ENCODE assay signal across 20 cellular contexts in the genomic region with DNA sequence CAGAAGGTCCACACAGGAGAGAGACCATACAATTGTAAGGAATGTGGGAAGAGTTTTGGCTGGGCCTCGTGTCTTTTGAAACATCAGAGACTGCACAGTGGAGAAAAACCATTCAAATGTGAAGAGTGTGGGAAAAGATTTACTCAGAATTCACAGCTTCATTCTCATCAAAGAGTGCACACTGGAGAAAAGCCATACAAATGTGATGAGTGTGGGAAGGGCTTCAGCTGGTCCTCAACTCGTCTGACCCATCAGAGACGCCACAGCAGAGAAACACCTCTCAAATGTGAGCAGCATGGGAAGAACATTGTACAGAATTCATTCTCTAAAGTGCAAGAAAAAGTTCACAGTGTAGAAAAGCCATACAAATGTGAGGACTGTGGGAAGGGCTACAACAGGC.
"Had no signal": no experiment of that assay in that cellular context is flagged by ENCODE, and none has a peak within 500 bp of the region (broad histone marks: within the 10 kb centered on the region; RNA-seq: fewer than 3 reads in every experiment).

No MANE protein-coding gene starts in this region.

- H3K4me3 ChIP-seq: hepatocyte, mucosa of descending colon, neural progenitor cell, ovary, right atrium auricular region, sigmoid colon, stomach, upper lobe of left lung, uterus had no signal

- H2AFZ ChIP-seq: hepatocyte, neural progenitor cell had no signal

- H3K4me1 ChIP-seq: neural progenitor cell, uterus had no signal

- ATAC-seq: left colon; left ventricle myocardium superior; mucosa of descending colon; natural killer cell treated with Interleukin-12 subunit alpha and Interleukin-12 subunit beta and Interleukin-15 and Interleukin-18, amount 100 ng/mL, for 72 hours had no signal

- H3K27ac ChIP-seq: hepatocyte, neural progenitor cell, ovary, right atrium auricular region, sigmoid colon, stomach, upper lobe of left lung, uterus had no signal

- H3K4me2 ChIP-seq: hepatocyte, neural progenitor cell had no signal

- DNase-seq: foreskin melanocyte; head of caudate nucleus; kidney; left colon; left ventricle myocardium superior; mucosa of descending colon; nucleus accumbens; ovary; sigmoid colon; small intestine; stimulated activated CD4-positive, alpha-beta T cell treated with anti-CD3 and anti-CD28 coated beads, Interleukin-12 subunit alpha, Interleukin-12 subunit beta, amount 100 ng/mL, for 4 hours; stimulated activated naive CD4-positive, alpha-beta T cell; stomach; upper lobe of left lung; uterus had no signal

- H3K36me3 ChIP-seq: uterus had no signal

- H3K9ac ChIP-seq: neural progenitor cell had no signal

- H3K27me3 ChIP-seq: hepatocyte, neural progenitor cell, ovary, right atrium auricular region, sigmoid colon, stomach, upper lobe of left lung, uterus had no signal

- FAIRE-seq: colon, kidney, small intestine had no signal

- H3K79me2 ChIP-seq: hepatocyte had no signal
